25 cellular contexts compared by ENCODE assay signal in genomic region chrX:55818673-55819375, GRCh38.
"Had no signal": no experiment of that assay in that cellular context is flagged by ENCODE, and none has a peak within 500 bp of the region (broad histone marks: within the 10 kb centered on the region; RNA-seq: fewer than 3 reads in every experiment).

No MANE protein-coding gene starts in this region.

- DNase-seq: activated CD4-positive, alpha-beta T cell treated with anti-CD3 and anti-CD28 coated beads for 1 hour; activated CD4-positive, alpha-beta T cell treated with anti-CD3 and anti-CD28 coated beads, Interleukin-2, amount 50 U/mL, for 1 hour; activated CD8-positive, alpha-beta T cell treated with anti-CD3 and anti-CD28 coated beads, Interleukin-2, amount 10 ng/mL, durations not matched to agents 7 days and 5 days; activated gamma-delta T cell treated with Interleukin-2 at 50 U/mL for 16 hours; anterior cingulate cortex; body of pancreas; caudate nucleus; dermis blood vessel endothelial cell; effector CD8-positive, alpha-beta T cell; head of caudate nucleus; hypothalamus; left cardiac atrium; occipital lobe; posterior cingulate gyrus; retina; sigmoid colon; stimulated activated CD4-positive, alpha-beta T cell treated with anti-CD3 and anti-CD28 coated beads, Interleukin-2, amount 100 ng/mL, for 48 hours; stimulated activated naive CD4-positive, alpha-beta T cell treated with Interleukin-2 at 50 U/mL for 16 hours; T-helper 1 cell; upper lobe of right lung; WERI-Rb-1 had no signal

- FAIRE-seq: islet of Langerhans, TTC549 had no signal

- ATAC-seq: activated CD8-positive, alpha-beta T cell treated with anti-CD3 and anti-CD28 coated beads, Interleukin-2, amount 10 ng/mL, durations not matched to agents 7 days and 5 days; body of pancreas; gastroesophageal sphincter; left cardiac atrium; upper lobe of right lung had no signal

- H3K4me1 ChIP-seq: body of pancreas, gastroesophageal sphincter, sigmoid colon, upper lobe of right lung had no signal

- H3K4me3 ChIP-seq: body of pancreas, gastroesophageal sphincter, sigmoid colon, thoracic aorta, upper lobe of right lung had no signal

- H3K36me3 ChIP-seq: gastroesophageal sphincter, sigmoid colon, thoracic aorta, upper lobe of right lung, WERI-Rb-1 had no signal

- H3K27ac ChIP-seq: body of pancreas, gastroesophageal sphincter, sigmoid colon, thoracic aorta, upper lobe of right lung, WERI-Rb-1 had no signal

- H3K9me3 ChIP-seq: body of pancreas, gastroesophageal sphincter, sigmoid colon, thoracic aorta, upper lobe of right lung had no signal

- H3K27me3 ChIP-seq: body of pancreas, gastroesophageal sphincter, sigmoid colon, upper lobe of right lung had no signal
